ENCODE assay signal across 24 cellular contexts in genomic region chr13:109625156-109625555, GRCh38.
"Had no signal": no experiment of that assay in that cellular context is flagged by ENCODE, and none has a peak within 500 bp of the region (broad histone marks: within the 10 kb centered on the region; RNA-seq: fewer than 3 reads in every experiment).

No MANE protein-coding gene starts in this region.

- H3K27me3 ChIP-seq: colonic mucosa, esophagus muscularis mucosa, esophagus squamous epithelium, foreskin keratinocyte, gastrocnemius medialis, gastroesophageal sphincter had no signal

- H3K4me3 ChIP-seq: colonic mucosa, dorsolateral prefrontal cortex, esophagus muscularis mucosa, esophagus squamous epithelium, gastrocnemius medialis, gastroesophageal sphincter, heart left ventricle, heart right ventricle had no signal

- ATAC-seq: effector memory CD8-positive, alpha-beta T cell; esophagus mucosa; foreskin keratinocyte; gastrocnemius medialis; gastroesophageal sphincter; heart left ventricle; heart right ventricle had no signal

- H3K9me3 Mint-ChIP-seq: dendritic cell treated with granulocyte-macrophage colony-stimulating factor and Interleukin-4, amounts not matched to agents 40 ng/mL and 50 ng/mL, for 4 days; endodermal cell had no signal

- DNase-seq: colonic mucosa; cortex of kidney; dermis blood vessel endothelial cell; dorsolateral prefrontal cortex; effector CD4-positive, alpha-beta T cell; effector CD8-positive, alpha-beta T cell; effector memory CD4-positive, alpha-beta T cell; effector memory CD8-positive, alpha-beta T cell; endodermal cell; erythroblast; esophagus squamous epithelium; foreskin fibroblast; foreskin keratinocyte; foreskin melanocyte; gastrocnemius medialis; glutamatergic neuron; head of caudate nucleus; heart left ventricle; heart right ventricle had no signal

- H3K36me3 ChIP-seq: colonic mucosa, esophagus muscularis mucosa, esophagus squamous epithelium, gastrocnemius medialis, gastroesophageal sphincter, heart left ventricle, heart right ventricle had no signal

- H3K9me3 ChIP-seq: colonic mucosa, esophagus muscularis mucosa, esophagus squamous epithelium, gastrocnemius medialis, gastroesophageal sphincter, heart left ventricle, heart right ventricle had no signal

- H3K4me1 ChIP-seq: colonic mucosa, esophagus muscularis mucosa, gastrocnemius medialis, gastroesophageal sphincter, heart left ventricle, heart right ventricle had no signal

- H3K27ac ChIP-seq: colonic mucosa, dorsolateral prefrontal cortex, epithelial cell of prostate, esophagus muscularis mucosa, esophagus squamous epithelium, foreskin keratinocyte, gastrocnemius medialis, gastroesophageal sphincter, heart left ventricle, heart right ventricle had no signal

- H3K27ac Mint-ChIP-seq: dendritic cell treated with granulocyte-macrophage colony-stimulating factor and Interleukin-4, amounts not matched to agents 40 ng/mL and 50 ng/mL, for 4 days; effector memory CD8-positive, alpha-beta T cell; endodermal cell had no signal
